In the genomic region with DNA sequence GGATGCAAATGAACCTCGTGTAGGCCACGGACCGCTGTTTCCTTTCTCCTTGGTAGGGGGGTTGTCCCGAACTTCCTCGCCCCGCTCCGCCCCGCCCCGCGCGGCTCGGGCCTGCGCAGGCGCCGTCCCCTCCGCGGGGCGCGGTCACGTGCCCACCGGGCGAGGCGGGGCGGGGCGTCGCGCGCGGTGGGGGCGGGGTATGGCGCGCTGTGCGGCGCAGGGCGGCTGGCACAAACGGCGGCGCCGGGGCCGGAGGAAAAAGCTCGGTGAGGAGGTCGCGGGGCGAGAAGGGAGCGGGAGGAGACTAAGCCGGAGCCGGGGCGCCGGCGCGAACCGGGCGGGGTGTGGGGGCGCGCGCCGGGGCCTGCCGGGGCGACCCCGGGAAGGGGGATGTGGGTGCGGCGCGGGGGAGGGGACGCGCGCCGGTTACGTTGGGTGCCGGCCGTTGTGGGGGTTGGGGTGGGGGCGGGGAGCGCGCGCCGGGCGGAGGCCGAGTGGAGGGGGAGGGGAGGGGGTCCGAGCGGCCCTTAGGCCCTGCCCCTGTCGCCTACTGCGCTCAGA, we compare ENCODE assay signal across 8 cellular contexts. TPM values are rescaled to one million over a fixed set of nuclear protein-coding genes. Genes with fewer than 3 reads are reported as not detected.
DNase-seq lines count a peak whose midpoint lies in the region; ATAC-seq lines count a peak whose summit lies in the region.

A gene (plus strand): TSS at position 195 of the 561 bp plus-strand sequence. CDS start 1,382 bp downstream, outside the sequence.

- peak within 1 kb of the TSS; percentile 73 for H3K4me3 ChIP-seq in mesodermal cell (ENCODE audit: extremely low read depth, insufficient read depth, low read length, poor library complexity, severe bottlenecking)
- peak within 1 kb of the TSS; percentile 90 for H3K4me3 ChIP-seq in urinary bladder (ENCODE audit: low read depth, low read length)

- peak within 1 kb of the TSS; percentile 90 for H3K27ac ChIP-seq in mesodermal cell (ENCODE audit: low read depth, low read length, severe bottlenecking)
- peak within 1 kb of the TSS; percentile 94 for H3K27ac ChIP-seq in urinary bladder (ENCODE audit: low read depth)

- ATAC-seq in GM21576 (IDR thresholded peaks at IDR 0.05; ENCODE audit: unreplicated experiment), result peak; percentile 0
- no peak for ATAC-seq in GM21447 (IDR thresholded peaks at IDR 0.05; ENCODE audit: unreplicated experiment)

- H3K9me3 ChIP-seq in mesodermal cell (ENCODE audit: control insufficient read depth, low read length), result no peaks in the 10 kb centered on the region

- DNase-seq in D341Med (ENCODE audit: low spot score) (peak; percentile 99), M059J (ENCODE audit: low read depth) (no peak), dermis blood vessel endothelial cell (no peak), putamen (ENCODE audit: low spot score) (no peak)

- WGBS in mesodermal cell (ENCODE audit: insufficient coverage in 2 of 2), 2 experiments, result 0% methylated on average over 4 to 30 of the region's 81 CpGs
- WGBS in urinary bladder, result under 1% methylated on average over 70 of the region's 81 CpGs

- peaks cover 41% of the 10 kb centered on the region for H3K36me3 ChIP-seq in mesodermal cell (ENCODE audit: control insufficient read depth, insufficient read depth, low read length)
- peaks cover 5% of the 10 kb centered on the region for H3K36me3 ChIP-seq in urinary bladder (ENCODE audit: insufficient read depth)

- H3K4me1 ChIP-seq in mesodermal cell (ENCODE audit: control insufficient read depth, insufficient read depth, low read length, poor library complexity, severe bottlenecking), result peaks cover 41% of the 10 kb centered on the region
- H3K4me1 ChIP-seq in urinary bladder (ENCODE audit: insufficient read depth), result no peaks in the 10 kb centered on the region

RNA-seq across cellular contexts. Expression of the gene that starts here (rescaled TPM):
- total RNA-seq in M059J (2014; rRNA removed; shearing (Covaris generic)), result 24.1 and 39.7 TPM in 2 replicates
- total RNA-seq in dermis blood vessel endothelial cell (159 and 197 TPM in 2 replicates), urinary bladder (39.5 TPM)
- 56.7 TPM for polyA plus RNA-seq in mesodermal cell (2013, experiment 1 of 2)
- 46.4 TPM for polyA plus RNA-seq in mesodermal cell (2013, experiment 2 of 2)
- polyA plus RNA-seq in urinary bladder, result 122 TPM
